ENCODE assay signal across 8 cellular contexts in genomic region chr19:45768644-45769053, GRCh38. TPM values are rescaled to one million over a fixed set of nuclear protein-coding genes. Genes with fewer than 3 reads are reported as not detected.
A peak's percentile ranks its signal among the peaks of the same experiment; 100 is the strongest.
DNase-seq lines count a peak whose midpoint lies in the region; ATAC-seq and TF ChIP-seq lines count a peak whose summit lies in the region.

No MANE protein-coding gene starts in this region.

- TF ChIP-seq RAD21 in liver (IDR thresholded peaks at IDR 0.05) = no peak

- H3K4me3 ChIP-seq in SJCRH30 (peak overlapping the region; percentile 64), mammary epithelial cell (replicated peaks in 1 of 3; ENCODE audit: insufficient read depth in 1 of 3, low read depth in 2 of 3, low read length in 3 of 3) (peak overlapping the region; percentile 67 to 83 (median 73)), liver (ENCODE audit: low read depth in 1 of 3, low read length in 3 of 3) (peak overlapping the region; percentile 86 to 95 (median 89)), thoracic aorta (peak overlapping the region; percentile 98)

- peaks cover 15% of the 10 kb centered on the region for H3K36me3 ChIP-seq in SJCRH30
- H3K36me3 ChIP-seq in mammary epithelial cell (ENCODE audit: insufficient read depth, low read length) = no peaks in the 10 kb centered on the region
- H3K36me3 ChIP-seq in liver (ENCODE audit: control insufficient read depth in 4 of 4, insufficient read depth in 3 of 4, low read depth in 1 of 4, low read length in 3 of 4) = peaks cover 0 to 2% (median 0%) of the 10 kb centered on the region in 4 donors
- peaks cover 21% of the 10 kb centered on the region for H3K36me3 ChIP-seq in thoracic aorta

- in situ Hi-C loops in mammary epithelial cell (cut with MboI; ENCODE audit: low sequenced_read_pairs in 2 of 2) = no loop called here

- CTCF ChIA-PET in mammary epithelial cell (lab: Charles Lee; ENCODE audit: low non-redundant PET) = interaction anchor here (1.0 kb wide), 1 partner anchor 10 kb away, joined by 5 read pairs; no protein-coding TSS in a partner anchor

- peaks cover 5% of the 10 kb centered on the region for H3K27me3 ChIP-seq in SJCRH30
- H3K27me3 ChIP-seq in mammary epithelial cell (ENCODE audit: insufficient read depth, low read length) = no peaks in the 10 kb centered on the region
- H3K27me3 ChIP-seq in liver (ENCODE audit: control insufficient read depth in 4 of 4, insufficient read depth in 4 of 4, low read length in 3 of 4) = no peaks in the 10 kb centered on the region
- H3K27me3 ChIP-seq in thoracic aorta (replicated peaks; ENCODE audit: insufficient read depth) = no peaks in the 10 kb centered on the region

- H3K4me1 ChIP-seq in SJCRH30 = peaks cover 27% of the 10 kb centered on the region
- peaks cover 33% of the 10 kb centered on the region for H3K4me1 ChIP-seq in mammary epithelial cell (ENCODE audit: insufficient read depth, low read length)
- H3K4me1 ChIP-seq in liver (ENCODE audit: control insufficient read depth in 4 of 4, insufficient read depth in 4 of 4, low read length in 3 of 4) = peaks cover 9 to 56% (median 29%) of the 10 kb centered on the region in 4 donors
- peaks cover 30 to 44% of the 10 kb centered on the region in 2 donors for H3K4me1 ChIP-seq in thoracic aorta (ENCODE audit: control insufficient read depth in 1 of 2, low read depth in 2 of 2)

- no peaks in the 10 kb centered on the region for H4K20me1 ChIP-seq in mammary epithelial cell (ENCODE audit: insufficient read depth, low read length)

- no peak for TF ChIP-seq CTCF in mammary epithelial cell (conservative IDR thresholded peaks at IDR 0.05 in 1 of 2, IDR thresholded peaks at IDR 0.05 in 1 of 2; ENCODE audit: extremely low read depth in 1 of 2, insufficient read depth in 1 of 2, low read depth in 1 of 2, low read length in 2 of 2)
- no peak for TF ChIP-seq CTCF in liver (IDR thresholded peaks at IDR 0.05; ENCODE audit: low read depth, low read length, missing input control)
- TF ChIP-seq CTCF in thoracic aorta (IDR thresholded peaks at IDR 0.05) = no peak

- 11% methylated on average over 7 of the region's 41 CpGs for WGBS in mammary epithelial cell (ENCODE audit: low coverage, missing lambda C conversion rate)
- WGBS in liver = 2% methylated on average over 41 of the region's 41 CpGs

- DNase-seq in SIG-M5 treated with dmso at 0.1 percent for 504 hours (lab: John Stamatoyannopoulos, UW; ENCODE audit: unreplicated experiment) (peak; percentile 47), SIG-M5 (lab: John Stamatoyannopoulos, UW) (no peak), SJCRH30 (peak in 1 of 2 experiments; percentile 55), mammary epithelial cell (peak; percentile 66), thoracic aorta (ENCODE audit: low spot score) (no peak), pons (ENCODE audit: low spot score) (no peak)

- no peaks in the 10 kb centered on the region for H3K9me3 ChIP-seq in SJCRH30 (replicated peaks)
- H3K9me3 ChIP-seq in mammary epithelial cell (replicated peaks; ENCODE audit: insufficient read depth, low read length) = no peaks in the 10 kb centered on the region
- H3K9me3 ChIP-seq in liver (ENCODE audit: control insufficient read depth in 4 of 4, low read length in 3 of 4) = no peaks in the 10 kb centered on the region
- H3K9me3 ChIP-seq in thoracic aorta = no peaks in the 10 kb centered on the region

- ATAC-seq in thoracic aorta (ENCODE audit: insufficient number of reproducible peaks, low FRiP score, low read depth) (no peak), GM21723 (IDR thresholded peaks at IDR 0.05; ENCODE audit: unreplicated experiment) (no peak)

- no TSS peak for BruUV-seq in mammary epithelial cell (replicated peaks; lab: Mats Ljungman, UMichigan)

- peak overlapping the region; percentile 97 for H3K4me2 ChIP-seq in mammary epithelial cell (ENCODE audit: insufficient read depth, low read depth, low read length)

- H3K79me2 ChIP-seq in mammary epithelial cell (ENCODE audit: insufficient read depth, low read length) = no peaks in the 10 kb centered on the region

- H2AFZ ChIP-seq in mammary epithelial cell (ENCODE audit: low read depth, low read length) = peak overlapping the region; percentile 84

- H3K9ac ChIP-seq in mammary epithelial cell (ENCODE audit: insufficient read depth, low read length) (peak overlapping the region; percentile 61), liver (ENCODE audit: low read depth in 1 of 2, low read length in 2 of 2) (peak overlapping the region; percentile 60 to 76)

- dilution Hi-C loops in mammary epithelial cell (cut with HindIII; ENCODE audit: low sequenced_read_pairs) = no loop called here

- intact Hi-C loops in mammary epithelial cell (cut with micrococcal nuclease) = loop anchor here (1.0 to 2.0 kb wide), 3 partner anchors 16 to 51 kb away; partner anchors contain the start of gene FBXO46

- H3K27ac ChIP-seq in SJCRH30 = peak overlapping the region; percentile 53; the same call in 1 of the 2 replicates
- peak overlapping the region; percentile 50 for H3K27ac ChIP-seq in mammary epithelial cell (ENCODE audit: insufficient read depth, low read depth, low read length)
- H3K27ac ChIP-seq in liver (ENCODE audit: low read depth in 1 of 2, low read length in 2 of 2) = peak overlapping the region; percentile 86 to 99
- H3K27ac ChIP-seq in thoracic aorta = peak overlapping the region; percentile 94 to 98

TF ChIP-seq in liver, 16 proteins besides CTCF, POLR2A, EP300 and RAD21:
- no peak for TF ChIP-seq FOXA1 (IDR thresholded peaks at IDR 0.05)
- TF ChIP-seq TAF1 (conservative IDR thresholded peaks at IDR 0.05) = no peak
- no peak for TF ChIP-seq FOXA2 (IDR thresholded peaks at IDR 0.05)
- TF ChIP-seq JUND (IDR thresholded peaks at IDR 0.05) = no peak
- no peak for TF ChIP-seq REST (IDR thresholded peaks at IDR 0.05)
- no peak for TF ChIP-seq RXRA (IDR thresholded peaks at IDR 0.05)
- TF ChIP-seq EGR1 (IDR thresholded peaks at IDR 0.05; ENCODE audit: low read depth in 2 of 2) = no peak

RNA-seq across cellular contexts. Expression of gene SIX5, which starts 0.4 kb away (rescaled TPM):
- total RNA-seq in SJCRH30 (2014; rRNA removed; shearing (Covaris generic)) = 6.0 and 6.6 TPM in 2 replicates
- 1 to 10 TPM; 4.2 to 9.6 TPM for total RNA-seq in mammary epithelial cell
- 4.7 TPM for polyA plus RNA-seq in mammary epithelial cell
- 7.1 TPM for polyA minus RNA-seq in mammary epithelial cell
- total RNA-seq in liver = 1 to 10 TPM; 2.7 to 5.0 TPM
- 1 to 10 TPM; 3.7 to 9.9 TPM for polyA plus RNA-seq in liver
- total RNA-seq in thoracic aorta = 10 to 100 TPM; 15.0 to 29.9 TPM

RNA-seq across cellular contexts. Expression of gene DMPK, which starts 13.6 kb away (rescaled TPM):
- total RNA-seq in SJCRH30 (2014; rRNA removed; shearing (Covaris generic)) = 79.8 and 84.2 TPM in 2 replicates
- 10 to 100 TPM; 10.0 to 43.2 TPM for total RNA-seq in mammary epithelial cell
- 9.8 TPM for polyA plus RNA-seq in mammary epithelial cell
- polyA minus RNA-seq in mammary epithelial cell = 7.1 TPM
- 10 to 100 TPM in 1 of 2 donors, 1 to 10 TPM in 1; 6.4 to 12.5 TPM for total RNA-seq in liver
- polyA plus RNA-seq in liver = 1 to 10 TPM; 1.8 to 5.9 TPM
- total RNA-seq in thoracic aorta = 100 to 1,000 TPM; 212 to 227 TPM

RNA-seq across cellular contexts. Expression of gene DMWD, which starts 24.0 kb away (rescaled TPM):
- 43.5 and 52.9 TPM in 2 replicates for total RNA-seq in SJCRH30 (2014; rRNA removed; shearing (Covaris generic))
- total RNA-seq in mammary epithelial cell (10 to 100 TPM; 40.0 to 56.7 TPM), liver (10 to 100 TPM; 11.3 to 14.6 TPM), thoracic aorta (10 to 100 TPM; 79.1 to 91.1 TPM)
- polyA plus RNA-seq in mammary epithelial cell (17.0 TPM), liver (1 to 10 TPM; 3.7 to 6.5 TPM)
- 8.7 TPM for polyA minus RNA-seq in mammary epithelial cell

RNA-seq across cellular contexts. Expression of gene MEIOSIN, which starts 35.4 kb away (rescaled TPM):
- 0.08 TPM in 1 of 2 replicates, not detected in the other for total RNA-seq in SJCRH30 (2014; rRNA removed; shearing (Covaris generic))
- not detected for total RNA-seq in mammary epithelial cell
- polyA plus RNA-seq in mammary epithelial cell = 0.01 TPM
- not detected for polyA minus RNA-seq in mammary epithelial cell
- not detected for total RNA-seq in liver
- not detected for polyA plus RNA-seq in liver
- not detected for total RNA-seq in thoracic aorta

RNA-seq across cellular contexts. Expression of gene FBXO46, which starts 38.0 kb away (rescaled TPM):
- 9.3 and 10.8 TPM in 2 replicates for total RNA-seq in SJCRH30 (2014; rRNA removed; shearing (Covaris generic))
- total RNA-seq in mammary epithelial cell (10 to 100 TPM in 1 of 2 donors, 1 to 10 TPM in 1; 9.5 to 19.5 TPM), liver (1 to 10 TPM; 2.9 to 4.2 TPM), thoracic aorta (10 to 100 TPM in 1 of 2 donors, 1 to 10 TPM in 1; 9.9 to 15.0 TPM)
- polyA plus RNA-seq in mammary epithelial cell (3.6 TPM), liver (1 to 10 TPM; 1.2 to 4.5 TPM)
- 3.5 TPM for polyA minus RNA-seq in mammary epithelial cell

Comparison
In these comparisons a context has a peak if more than half of its experiments do, and no peak if none do; other contexts are left out.
1. DNase-seq: peak in SIG-M5 treated with dmso at 0.1 percent for 504 hours (single experiment) and mammary epithelial cell (single experiment); none in SIG-M5 (single experiment), thoracic aorta (single experiment) and pons (single experiment).
2. Peak in every context shown above with its lines, with median percentiles within 50 percentile points of each other: H3K27ac ChIP-seq and H3K4me3 ChIP-seq.